In the genomic region with DNA sequence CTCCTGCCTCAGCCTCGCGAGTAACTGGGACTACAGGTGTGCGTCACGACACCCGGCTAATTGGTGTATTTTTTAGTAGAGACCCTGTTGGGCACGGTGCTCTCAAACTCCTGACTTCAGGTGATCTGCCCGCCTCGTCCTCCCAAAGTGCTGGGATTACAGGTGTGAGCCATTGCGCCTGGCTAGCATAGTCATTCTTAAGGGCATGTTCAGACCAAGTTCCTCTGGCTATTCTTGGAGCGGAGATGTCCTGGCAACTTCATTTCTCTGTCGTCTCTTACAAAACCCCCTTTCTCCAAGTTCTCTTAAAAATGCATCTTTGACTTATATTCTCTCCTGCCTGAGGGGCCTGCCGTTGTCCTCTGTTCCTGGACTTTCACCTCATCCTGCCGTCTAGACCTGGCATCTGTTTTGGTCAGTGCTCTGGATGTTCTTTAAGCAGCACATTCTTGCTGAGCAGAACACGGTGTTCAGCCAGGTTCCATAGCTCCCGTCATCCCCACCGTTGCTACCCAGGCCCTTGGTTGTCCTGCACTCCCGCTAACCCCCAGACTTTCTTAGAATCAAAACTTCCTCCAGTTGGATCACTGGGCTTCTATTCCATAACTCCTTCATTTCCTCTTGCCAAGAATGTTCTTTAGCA, we compare ENCODE assay signal across 19 cellular contexts.
DNase-seq lines count a peak whose midpoint lies in the region; ATAC-seq, FAIRE-seq and TF ChIP-seq lines count a peak whose summit lies in the region.
"Had no signal": no experiment of that assay in that cellular context is flagged by ENCODE, and none has a peak within 500 bp of the region (broad histone marks: within the 10 kb centered on the region; RNA-seq: fewer than 3 reads in every experiment).

No MANE protein-coding gene starts in this region.

- intact Hi-C loops in right lobe of liver (cut with DNase I) (loop anchor here in 1 of 2 donors (10.0 kb wide), 1 partner anchor 53 kb away; no protein-coding TSS in a partner anchor), HepG2 (cut with micrococcal nuclease; ENCODE audit: unreplicated experiment) (no loop called here)

- TF ChIP-seq RAD21 in HepG2 (CRISPR knock-in tag; IDR thresholded peaks at IDR 0.05) = no peak

- H3K4me3 ChIP-seq in right lobe of liver (no peak overlapping the region), HepG2 (replicated peaks in 1 of 3; ENCODE audit: insufficient read depth in 1 of 3, low read depth in 2 of 3, low read length in 3 of 3) (no peak overlapping the region)
- H3K4me3 ChIP-seq: BLaER1, GM23338 had no signal

- H3K27ac Mint-ChIP-seq in activated CD4-positive, alpha-beta T cell treated with anti-CD3 and anti-CD28 coated beads, Interleukin-2, amount 10 ng/mL, durations not matched to agents 7 days and 5 days = no peak overlapping the region
- H3K27ac Mint-ChIP-seq: CD8-positive, alpha-beta memory T cell; GM23338; H9 had no signal

- TF ChIP-seq CTCF in right lobe of liver (IDR thresholded peaks at IDR 0.05) = no peak
- no peak for TF ChIP-seq CTCF in HepG2 (CRISPR knock-in tag; IDR thresholded peaks at IDR 0.05)
- TF ChIP-seq CTCF in omental fat pad (IDR thresholded peaks at IDR 0.05) = no peak

- no peaks in the 10 kb centered on the region for H3K9me3 Mint-ChIP-seq in activated CD4-positive, alpha-beta T cell treated with anti-CD3 and anti-CD28 coated beads, Interleukin-2, amount 10 ng/mL, durations not matched to agents 7 days and 5 days
- H3K9me3 Mint-ChIP-seq: CD8-positive, alpha-beta memory T cell; GM23338 had no signal

- BruUV-seq in HepG2 (replicated peaks; lab: Mats Ljungman, UMichigan) = no TSS peak

- H3K4me2 ChIP-seq in HepG2 (ENCODE audit: low read depth, low read length) = no peak overlapping the region
- H3K4me2 ChIP-seq: BLaER1, GM23338 had no signal

- H3K36me3 ChIP-seq in right lobe of liver (no peaks in the 10 kb centered on the region), HepG2 (replicated peaks in 1 of 2; ENCODE audit: control insufficient read depth in 1 of 2, insufficient read depth in 2 of 2, low read length in 2 of 2) (no peaks in the 10 kb centered on the region)

- no peaks in the 10 kb centered on the region for H3K4me1 Mint-ChIP-seq in activated CD4-positive, alpha-beta T cell treated with anti-CD3 and anti-CD28 coated beads, Interleukin-2, amount 10 ng/mL, durations not matched to agents 7 days and 5 days
- H3K4me1 Mint-ChIP-seq: CD8-positive, alpha-beta memory T cell had no signal

- no peak overlapping the region for H2AFZ ChIP-seq in HepG2 (ENCODE audit: low read length)
- H2AFZ ChIP-seq: GM23338 had no signal

- CTCF ChIA-PET in HepG2 (lab: Yijun Ruan, JAX; ENCODE audit: low intra/inter-chr PET ratio, low total read pairs) = no interaction called here
- CTCF ChIA-PET in activated CD4-positive, alpha-beta T cell treated with anti-CD3 and anti-CD28 coated beads, Interleukin-2, amount 10 ng/mL, durations not matched to agents 7 days and 5 days (lab: Charles Lee) = no interaction called here

- H3K27me3 ChIP-seq in right lobe of liver (no peaks in the 10 kb centered on the region), HepG2 (ENCODE audit: control insufficient read depth in 1 of 2, insufficient read depth in 2 of 2, low read length in 2 of 2) (no peaks in the 10 kb centered on the region; a peak in 3 of 5 replicates)
- H3K27me3 ChIP-seq: BLaER1 had no signal

- H3K9me3 ChIP-seq in right lobe of liver (no peaks in the 10 kb centered on the region), HepG2 (ENCODE audit: low read length) (no peaks in the 10 kb centered on the region)
- H3K9me3 ChIP-seq: Caco-2 had no signal

- POLR2A ChIA-PET in HepG2 (lab: Yijun Ruan, JAX) = no interaction called here
- POLR2A ChIA-PET in activated CD4-positive, alpha-beta T cell treated with anti-CD3 and anti-CD28 coated beads, Interleukin-2, amount 10 ng/mL, durations not matched to agents 7 days and 5 days (lab: Charles Lee) = no interaction called here

- DNase-seq in right lobe of liver (no peak), HepG2 (ENCODE audit: low spot score) (no peak), globus pallidus (ENCODE audit: low spot score) (peak; percentile 41), midbrain (lab: John Stamatoyannopoulos, UW) (peak; percentile 60), omental fat pad (ENCODE audit: low spot score) (no peak)
- DNase-seq in activated CD4-positive, alpha-beta T cell treated with anti-CD3 and anti-CD28 coated beads, Interleukin-2, amount 10 ng/mL, durations not matched to agents 7 days and 5 days = no peak
- DNase-seq: 8988T; AML-193; Caco-2; CD8-positive, alpha-beta memory T cell; DND-41; GDM1; H9 had no signal

- H4K20me1 ChIP-seq in HepG2 (ENCODE audit: insufficient read depth, low read length) = no peaks in the 10 kb centered on the region
- H4K20me1 ChIP-seq: BLaER1 had no signal

- no peak overlapping the region for H3K4me3 Mint-ChIP-seq in activated CD4-positive, alpha-beta T cell treated with anti-CD3 and anti-CD28 coated beads, Interleukin-2, amount 10 ng/mL, durations not matched to agents 7 days and 5 days
- H3K4me3 Mint-ChIP-seq: CD8-positive, alpha-beta memory T cell; GM23338; H9 had no signal

- 74% methylated on average over 13 of the region's 17 CpGs for WGBS in right lobe of liver (ENCODE audit: insufficient coverage, low coverage, low lambda C conversion rate, missing lambda C conversion rate)
- WGBS in HepG2 (ENCODE audit: low lambda C conversion rate) = 66% methylated on average over 14 of the region's 17 CpGs

- in situ Hi-C loops in HepG2 (cut with HindIII; ENCODE audit: extremely low pct_ligation_motif_present, low pct_unique_long_range_greater_than_20kb) = no loop called here

- no peak for TF ChIP-seq EP300 in HepG2 (IDR thresholded peaks at IDR 0.05; ENCODE audit: low read depth in 2 of 2, low read length in 2 of 2)
- no peak for TF ChIP-seq EP300 in HepG2 (CRISPR knock-in tag; IDR thresholded peaks at IDR 0.05; ENCODE audit: borderline replicate concordance)

- ATAC-seq in right lobe of liver (peak in 3 of 4 donors; percentile 40 to 64 (median 47)), HepG2 (no peak), GM19455 (IDR thresholded peaks at IDR 0.05; ENCODE audit: unreplicated experiment) (no peak), omental fat pad (ENCODE audit: low FRiP score) (no peak), GM18909 (IDR thresholded peaks at IDR 0.05; ENCODE audit: poor library complexity, unreplicated experiment) (no peak)
- ATAC-seq: GM23338 had no signal

- TF ChIP-seq POLR2A in right lobe of liver (IDR thresholded peaks at IDR 0.05) (no peak), HepG2 (IDR thresholded peaks at IDR 0.05; ENCODE audit: insufficient read depth in 1 of 2, low read depth in 2 of 2, low read length in 2 of 2) (no peak)

- H3K27ac ChIP-seq in right lobe of liver = no peak overlapping the region
- no peak overlapping the region for H3K27ac ChIP-seq in HepG2 (ENCODE audit: extremely low read length, insufficient read depth, low read length)
- H3K27ac ChIP-seq: BLaER1 had no signal

- H3K4me1 ChIP-seq in right lobe of liver (peaks cover 0 to 18% (median 6%) of the 10 kb centered on the region in 4 donors), HepG2 (ENCODE audit: insufficient read depth, low read length) (no peaks in the 10 kb centered on the region)
- H3K4me1 ChIP-seq: Caco-2 had no signal

- H3K36me3 Mint-ChIP-seq in activated CD4-positive, alpha-beta T cell treated with anti-CD3 and anti-CD28 coated beads, Interleukin-2, amount 10 ng/mL, durations not matched to agents 7 days and 5 days (ENCODE audit: low read depth) = no peaks in the 10 kb centered on the region

- H3K79me2 ChIP-seq in HepG2 (ENCODE audit: insufficient read depth, low read length) = no peaks in the 10 kb centered on the region

- no peak overlapping the region for H3K9ac ChIP-seq in HepG2 (ENCODE audit: insufficient read depth, low read depth, low read length)
- H3K9ac ChIP-seq: BLaER1 had no signal

- H3K27me3 Mint-ChIP-seq in activated CD4-positive, alpha-beta T cell treated with anti-CD3 and anti-CD28 coated beads, Interleukin-2, amount 10 ng/mL, durations not matched to agents 7 days and 5 days = no peaks in the 10 kb centered on the region
- H3K27me3 Mint-ChIP-seq: CD8-positive, alpha-beta memory T cell had no signal

- FAIRE-seq in HepG2 (lab: Jason Lieb, UNC) = no peak
- FAIRE-seq: GM12892, HTR-8/SVneo had no signal

TF ChIP-seq in HepG2, 621 proteins besides CTCF, POLR2A, EP300 and RAD21 (continues in another document):
- TF ChIP-seq ZNF839 (CRISPR knock-in tag; IDR thresholded peaks at IDR 0.05; ENCODE audit: borderline replicate concordance) (no peak), NFE2L1 (CRISPR knock-in tag; IDR thresholded peaks at IDR 0.05; ENCODE audit: borderline replicate concordance) (no peak), JUNB (CRISPR knock-in tag; IDR thresholded peaks at IDR 0.05; ENCODE audit: borderline replicate concordance) (no peak), MYC (CRISPR knock-in tag; IDR thresholded peaks at IDR 0.05; ENCODE audit: borderline replicate concordance) (no peak)

Comparison
In these comparisons a context has a peak if more than half of its experiments do, and no peak if none do; other contexts are left out.
1. ATAC-seq: peak in right lobe of liver (3 of 4); none in HepG2 (single experiment), GM19455 (single experiment), omental fat pad (single experiment) and GM18909 (single experiment).
2. DNase-seq: peak in globus pallidus (single experiment) and midbrain (single experiment); none in right lobe of liver (0 of 3), HepG2 (single experiment), omental fat pad (single experiment) and activated CD4-positive, alpha-beta T cell treated with anti-CD3 and anti-CD28 coated beads, Interleukin-2, amount 10 ng/mL, durations not matched to agents 7 days and 5 days (single experiment).